ENCODE assay signal across 16 cellular contexts in the genomic region with DNA sequence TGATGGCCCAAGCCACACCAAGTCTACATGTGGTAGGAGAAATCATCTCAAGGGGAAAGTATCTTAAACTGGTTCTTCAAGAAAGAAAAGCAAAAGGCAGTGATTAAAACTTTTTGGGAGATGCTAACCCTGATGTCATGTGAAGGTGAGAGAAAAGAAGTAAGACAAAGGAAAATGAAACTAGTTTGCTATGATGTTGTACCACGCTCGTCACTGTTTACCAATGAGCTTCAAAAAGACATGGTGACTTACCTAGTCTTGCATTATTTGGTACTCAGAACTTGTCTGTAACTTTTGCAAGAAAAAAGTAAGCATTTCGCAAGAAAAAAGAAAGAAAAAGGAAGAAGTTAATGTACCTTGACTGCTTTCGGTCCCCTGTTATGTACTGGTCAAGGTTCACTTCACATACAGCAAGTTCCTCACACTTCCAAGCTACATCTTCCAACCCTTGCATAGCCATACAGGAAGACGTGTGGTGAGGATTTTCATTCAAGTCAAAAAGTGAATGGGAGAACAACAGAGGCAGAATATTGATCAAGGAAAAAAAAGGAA.
"Had no signal": no experiment of that assay in that cellular context is flagged by ENCODE, and none has a peak within 500 bp of the region (broad histone marks: within the 10 kb centered on the region; RNA-seq: fewer than 3 reads in every experiment).

No MANE protein-coding gene starts in this region.

- H3K36me3 ChIP-seq: esophagus muscularis mucosa, left ventricle myocardium inferior, right atrium auricular region, WERI-Rb-1 had no signal

- H3K27ac ChIP-seq: esophagus muscularis mucosa, left ventricle myocardium inferior, right atrium auricular region, skin epidermis, testis, WERI-Rb-1 had no signal

- H3K4me1 ChIP-seq: esophagus muscularis mucosa, left ventricle myocardium inferior, right atrium auricular region, testis had no signal

- H3K9me3 ChIP-seq: esophagus muscularis mucosa, left ventricle myocardium inferior, right atrium auricular region, testis had no signal

- DNase-seq: activated CD4-positive, alpha-beta T cell treated with anti-CD3 and anti-CD28 coated beads for 1 hour; activated CD4-positive, alpha-beta T cell treated with anti-CD3 and anti-CD28 coated beads, Interleukin-2, amount 50 U/mL, for 4 hours; activated gamma-delta T cell; effector CD8-positive, alpha-beta T cell; left ventricle myocardium inferior; mammary epithelial cell; midbrain; nephron progenitor cell; stimulated activated CD4-positive, alpha-beta T cell treated with anti-CD3 and anti-CD28 coated beads, Interleukin-4, amount 100 ng/mL, for 1 hour; T-helper 2 cell; testis; WERI-Rb-1 had no signal

- H3K27me3 ChIP-seq: esophagus muscularis mucosa, right atrium auricular region, testis had no signal

- ATAC-seq: stimulated activated memory B cell treated with anti-CD40 and anti-IgM and Interleukin-4, amounts not matched to agents 10 μg/mL and 1 μg/mL and 100 μg/mL, for 72 hours had no signal

- H3K4me3 ChIP-seq: esophagus muscularis mucosa, left ventricle myocardium inferior, right atrium auricular region, skin epidermis, testis had no signal
